Comparison of ENCODE assay signal across 1 cellular context in genomic region chr10:112229901-112230300, GRCh38.
TF ChIP-seq lines count a peak whose summit lies in the region.

No MANE protein-coding gene starts in this region.

TF ChIP-seq in IMR-90, 13 proteins besides CTCF, POLR2A, EP300 and RAD21:
- no peak for TF ChIP-seq SMC3 (IDR thresholded peaks at IDR 0.05; ENCODE audit: low read depth, low read length)
- TF ChIP-seq BHLHE40 (IDR thresholded peaks at IDR 0.05; ENCODE audit: low read depth, low read length) = no peak
- TF ChIP-seq NFE2L2 (IDR thresholded peaks at IDR 0.05; ENCODE audit: low read depth, low read length) = no peak
- TF ChIP-seq MAZ (IDR thresholded peaks at IDR 0.05; ENCODE audit: borderline replicate concordance, low read depth, low read length) = no peak
- TF ChIP-seq CHD1 (IDR thresholded peaks at IDR 0.05; ENCODE audit: low read depth, low read length) = no peak
- TF ChIP-seq CEBPB (IDR thresholded peaks at IDR 0.05; ENCODE audit: low read depth, low read length) = no peak
- no peak for TF ChIP-seq ELK1 (IDR thresholded peaks at IDR 0.05; ENCODE audit: borderline replicate concordance, low read depth, low read length)
